ENCODE assay signal across 8 cellular contexts in the genomic region with DNA sequence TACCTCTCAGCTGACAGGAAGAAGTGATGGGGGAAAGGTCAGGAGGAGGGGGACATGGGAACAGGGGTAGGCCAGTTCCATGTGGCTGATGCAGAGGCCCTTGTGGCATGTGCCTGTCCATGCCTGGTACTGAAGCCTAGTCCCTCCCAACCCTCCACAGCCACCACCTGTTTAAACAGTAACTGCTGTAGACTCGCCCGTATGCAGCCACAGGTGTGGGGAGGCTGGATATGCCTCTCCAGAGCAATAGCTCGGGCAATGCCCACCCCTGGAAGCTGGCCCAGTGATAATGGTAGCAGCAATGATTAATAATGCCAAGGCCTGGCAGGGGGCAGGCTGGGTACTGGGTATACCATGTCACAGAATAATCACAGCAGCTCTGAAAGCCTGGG. TPM values are rescaled to one million over a fixed set of nuclear protein-coding genes. Genes with fewer than 3 reads are reported as not detected.
A peak's percentile ranks its signal among the peaks of the same experiment; 100 is the strongest.
DNase-seq lines count a peak whose midpoint lies in the region; ATAC-seq lines count a peak whose summit lies in the region.

No MANE protein-coding gene starts in this region.

- H3K27ac ChIP-seq in iPS-20b (ENCODE audit: low read length): no peak overlapping the region
- peak overlapping the region; percentile 30 for H3K27ac ChIP-seq in substantia nigra (ENCODE audit: low read depth, low read length, poor library complexity, severe bottlenecking)

- H3K36me3 Mint-ChIP-seq in T-helper 2 cell treated with Interferon-gamma antibody and Interleukin-4, amounts not matched to agents 5 μg/mL and 100 μg/mL, for 36 hours (ENCODE audit: low read depth): peaks cover 3% of the 10 kb centered on the region

- H3K4me1 ChIP-seq in iPS-20b (ENCODE audit: insufficient read depth, low read length): peaks cover 11% of the 10 kb centered on the region

- peak overlapping the region; percentile 88 for H3K4me3 Mint-ChIP-seq in T-helper 2 cell treated with Interferon-gamma antibody and Interleukin-4, amounts not matched to agents 5 μg/mL and 100 μg/mL, for 36 hours

- no peaks in the 10 kb centered on the region for H3K9me3 ChIP-seq in iPS-20b (ENCODE audit: insufficient read depth, low read depth, low read length)

- H3K36me3 ChIP-seq in iPS-20b (ENCODE audit: insufficient read depth, low read depth, low read length): no peaks in the 10 kb centered on the region

- peak overlapping the region; percentile 93; the same call in 1 of the 2 replicates for H3K9ac ChIP-seq in iPS-20b (ENCODE audit: low read depth, low read length)

- no peaks in the 10 kb centered on the region for H3K27me3 Mint-ChIP-seq in T-helper 2 cell treated with Interferon-gamma antibody and Interleukin-4, amounts not matched to agents 5 μg/mL and 100 μg/mL, for 36 hours (ENCODE audit: low read depth)

- no peak for DNase-seq in T-helper 2 cell treated with Interferon-gamma antibody and Interleukin-4, amounts not matched to agents 5 μg/mL and 100 μg/mL, for 36 hours (ENCODE audit: low spot score)
- DNase-seq in T-helper 2 cell (no peak), SW480 (ENCODE audit: low spot score) (peak; percentile 58), substantia nigra (lab: John Stamatoyannopoulos, UW) (no peak), left lobe of liver (ENCODE audit: low spot score) (no peak)

- peaks cover 12% of the 10 kb centered on the region; the same call in 1 of the 2 replicates for H3K27me3 ChIP-seq in iPS-20b (ENCODE audit: insufficient read depth, low read length)

- H3K4me1 Mint-ChIP-seq in T-helper 2 cell treated with Interferon-gamma antibody and Interleukin-4, amounts not matched to agents 5 μg/mL and 100 μg/mL, for 36 hours (ENCODE audit: low read depth): peaks cover 35% of the 10 kb centered on the region

- H3K4me3 ChIP-seq in iPS-20b (ENCODE audit: low read length): peak overlapping the region; percentile 86; the same call in 1 of the 2 replicates

- ATAC-seq in GM19397 (IDR thresholded peaks at IDR 0.05; ENCODE audit: unreplicated experiment): no peak
- ATAC-seq in GM21576 (IDR thresholded peaks at IDR 0.05; ENCODE audit: unreplicated experiment): no peak
- no peak for ATAC-seq in left lobe of liver

- H3K9me3 Mint-ChIP-seq in T-helper 2 cell treated with Interferon-gamma antibody and Interleukin-4, amounts not matched to agents 5 μg/mL and 100 μg/mL, for 36 hours: no peaks in the 10 kb centered on the region

- no peak overlapping the region for H3K27ac Mint-ChIP-seq in T-helper 2 cell treated with Interferon-gamma antibody and Interleukin-4, amounts not matched to agents 5 μg/mL and 100 μg/mL, for 36 hours

RNA-seq across cellular contexts. Expression of gene SMTN, which starts 2.3 kb away (rescaled TPM):
- total RNA-seq in left lobe of liver: 20.9 TPM

RNA-seq across cellular contexts. Expression of gene SELENOM, which starts 24.0 kb away (rescaled TPM):
- 7.0 TPM for total RNA-seq in left lobe of liver

RNA-seq across cellular contexts. Expression of gene INPP5J, which starts 39.4 kb away (rescaled TPM):
- 0.25 TPM for total RNA-seq in left lobe of liver

RNA-seq across cellular contexts. Expression of gene PLA2G3, which starts 56.9 kb away (rescaled TPM):
- not detected for total RNA-seq in left lobe of liver
